17 cellular contexts compared by ENCODE assay signal in genomic region chr2:190587106-190587505, GRCh38.
"Had no signal": no experiment of that assay in that cellular context is flagged by ENCODE, and none has a peak within 500 bp of the region (broad histone marks: within the 10 kb centered on the region; RNA-seq: fewer than 3 reads in every experiment).

No MANE protein-coding gene starts in this region.

- H3K4me1 ChIP-seq: lower lobe of right lung, thyroid gland, uterus had no signal

- H3K9me3 Mint-ChIP-seq: activated T-cell treated with anti-CD3 and anti-CD28 coated beads, Interleukin-2, amount 50 U/mL, for 4 hours; brain; central memory CD8-positive, alpha-beta T cell; naive thymus-derived CD8-positive, alpha-beta T cell; stimulated activated effector memory CD8-positive, alpha-beta T cell treated with anti-CD3 and anti-CD28 coated beads, Interleukin-12 subunit alpha, Interleukin-12 subunit beta, amount 100 ng/mL, for 72 hours had no signal

- H3K27me3 ChIP-seq: heart right ventricle, neutrophil, thyroid gland, uterus had no signal

- H3K4me3 Mint-ChIP-seq: activated T-cell treated with anti-CD3 and anti-CD28 coated beads, Interleukin-2, amount 50 U/mL, for 4 hours; brain; central memory CD8-positive, alpha-beta T cell; naive thymus-derived CD8-positive, alpha-beta T cell; stimulated activated effector memory CD8-positive, alpha-beta T cell treated with anti-CD3 and anti-CD28 coated beads, Interleukin-12 subunit alpha, Interleukin-12 subunit beta, amount 100 ng/mL, for 72 hours had no signal

- H3K27me3 Mint-ChIP-seq: brain; central memory CD8-positive, alpha-beta T cell; naive thymus-derived CD8-positive, alpha-beta T cell had no signal

- H3K27ac Mint-ChIP-seq: activated naive CD4-positive, alpha-beta T cell treated with anti-CD3 and anti-CD28 coated beads, Interleukin-2, amount 50 U/mL, for 72 hours; brain; naive thymus-derived CD8-positive, alpha-beta T cell; stimulated activated effector memory CD8-positive, alpha-beta T cell treated with anti-CD3 and anti-CD28 coated beads, Interleukin-12 subunit alpha, Interleukin-12 subunit beta, amount 100 ng/mL, for 72 hours had no signal

- DNase-seq: activated effector memory CD4-positive, alpha-beta T cell treated with anti-CD3 and anti-CD28 coated beads, Interleukin-2, amount 50 U/mL, for 16 hours; activated T-cell treated with anti-CD3 and anti-CD28 coated beads, Interleukin-2, amount 50 U/mL, for 4 hours; amygdala; cortex of kidney; effector CD8-positive, alpha-beta T cell; heart right ventricle; lower lobe of right lung; midbrain; naive thymus-derived CD8-positive, alpha-beta T cell; retina; thyroid gland; uterus had no signal

- H3K9me3 ChIP-seq: heart right ventricle, lower lobe of right lung, neutrophil, thyroid gland, uterus had no signal

- H3K36me3 Mint-ChIP-seq: brain; stimulated activated effector memory CD8-positive, alpha-beta T cell treated with anti-CD3 and anti-CD28 coated beads, Interleukin-12 subunit alpha, Interleukin-12 subunit beta, amount 100 ng/mL, for 72 hours had no signal

- H3K4me1 Mint-ChIP-seq: central memory CD8-positive, alpha-beta T cell; naive thymus-derived CD8-positive, alpha-beta T cell had no signal

- H3K27ac ChIP-seq: heart right ventricle, lower lobe of right lung, neutrophil, thyroid gland, uterus had no signal

- H3K36me3 ChIP-seq: heart right ventricle, lower lobe of right lung, neutrophil, thyroid gland, uterus had no signal

- H3K4me3 ChIP-seq: heart right ventricle, lower lobe of right lung, thyroid gland, uterus had no signal
